In the genomic region with DNA sequence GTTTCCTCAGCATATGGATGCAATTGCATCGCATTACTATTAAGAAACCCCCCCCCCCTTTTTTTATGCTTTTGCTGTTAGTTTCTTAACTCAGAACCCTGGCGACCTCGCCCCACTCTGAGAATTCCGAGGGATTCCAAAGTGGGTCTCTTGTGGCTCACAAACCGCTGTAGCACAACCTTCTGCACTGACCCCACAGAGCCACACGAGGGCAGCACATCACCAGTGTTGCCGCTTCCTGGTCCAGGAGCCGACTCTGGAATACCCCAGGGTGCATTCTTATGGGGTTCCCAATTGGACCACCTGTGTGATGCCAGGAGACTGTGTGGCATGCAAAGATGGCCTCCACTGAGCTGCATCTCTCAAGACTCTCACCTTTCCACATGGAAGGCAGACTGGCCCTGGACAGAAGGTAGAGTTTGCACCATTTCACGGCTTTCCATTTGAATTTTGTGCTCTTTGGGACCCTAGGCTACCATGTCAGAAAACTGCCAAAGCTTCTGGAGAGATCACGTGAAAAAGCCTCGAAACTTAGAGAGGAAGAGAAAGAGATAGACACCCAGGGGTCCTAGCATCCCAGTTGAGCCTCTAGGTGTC, we compare ENCODE assay signal across 9 cellular contexts.
DNase-seq lines count a peak whose midpoint lies in the region; ATAC-seq, FAIRE-seq and TF ChIP-seq lines count a peak whose summit lies in the region.
"Had no signal": no experiment of that assay in that cellular context is flagged by ENCODE, and none has a peak within 500 bp of the region (broad histone marks: within the 10 kb centered on the region; RNA-seq: fewer than 3 reads in every experiment).

No MANE protein-coding gene starts in this region.

- H3K9me3 ChIP-seq in heart left ventricle: no peaks in the 10 kb centered on the region
- H3K9me3 ChIP-seq in K562 (replicated peaks; ENCODE audit: control insufficient read depth, insufficient read depth, low read depth, low read length): no peaks in the 10 kb centered on the region
- peaks cover 0 to 7% of the 10 kb centered on the region in 2 donors for H3K9me3 ChIP-seq in lung (ENCODE audit: control insufficient read depth in 2 of 2, insufficient read depth in 1 of 2, low read length in 1 of 2)
- H3K9me3 ChIP-seq: HAP-1 had no signal

- 20 to 30% (median 25%) methylated on average over 11 of the region's 11 CpGs for WGBS in heart left ventricle, 4 donors
- WGBS in K562 (ENCODE audit: insufficient coverage, low coverage, missing lambda C conversion rate): 0% methylated on average over 11 of the region's 11 CpGs
- WGBS in lung, 2 donors: 27 to 34% methylated on average over 11 of the region's 11 CpGs

- in situ Hi-C loops in K562 (cut with MboI): no loop called here

- H3K9me1 ChIP-seq in K562 (ENCODE audit: control insufficient read depth, insufficient read depth, low read length): no peaks in the 10 kb centered on the region

- TF ChIP-seq CTCF in heart left ventricle (IDR thresholded peaks at IDR 0.05) (peak; percentile 29 to 66 (median 49)), K562 (IDR thresholded peaks at IDR 0.05 in 2 of 3, conservative IDR thresholded peaks at IDR 0.05 in 1 of 3; ENCODE audit: insufficient read depth in 2 of 3, low read depth in 1 of 3, low read length in 3 of 3) (peak; percentile 82 to 84 (median 83)), lung (IDR thresholded peaks at IDR 0.05; ENCODE audit: control extremely low read depth, extremely low read depth) (peak; percentile 27)

- H4K20me1 ChIP-seq in K562 (replicated peaks; ENCODE audit: control insufficient read depth, insufficient read depth, low read length): no peaks in the 10 kb centered on the region

- H3K4me1 ChIP-seq in heart left ventricle (no peaks in the 10 kb centered on the region), K562 (replicated peaks in 1 of 2; ENCODE audit: control insufficient read depth in 2 of 2, insufficient read depth in 2 of 2, low read length in 2 of 2) (no peaks in the 10 kb centered on the region), lung (ENCODE audit: control insufficient read depth in 2 of 2, insufficient read depth in 2 of 2, low read length in 2 of 2) (peaks cover 0 to 1% of the 10 kb centered on the region in 2 donors)
- H3K4me1 ChIP-seq: HAP-1 had no signal

- TF ChIP-seq POLR2A in heart left ventricle (IDR thresholded peaks at IDR 0.05) (no peak), K562 (conservative IDR thresholded peaks at IDR 0.05) (no peak)

- H3K36me3 ChIP-seq in heart left ventricle (no peaks in the 10 kb centered on the region), K562 (ENCODE audit: control insufficient read depth, insufficient read depth, low read length) (no peaks in the 10 kb centered on the region), lung (ENCODE audit: control insufficient read depth in 2 of 2, insufficient read depth in 2 of 2, low read length in 2 of 2) (no peaks in the 10 kb centered on the region)
- H3K36me3 ChIP-seq: HAP-1 had no signal

- ATAC-seq in heart left ventricle (peak in 1 of 4 donors; percentile 48), K562 (peak; percentile 85), lung (ENCODE audit: insufficient read depth, low FRiP score) (no peak)

- no peaks in the 10 kb centered on the region for H3K79me2 ChIP-seq in K562 (ENCODE audit: control insufficient read depth, insufficient read depth, low read length)

- H2AFZ ChIP-seq in K562 (ENCODE audit: low read depth, low read length): no peak overlapping the region

- CTCF ChIA-PET in K562 (lab: Yijun Ruan, JAX; ENCODE audit: low intra/inter-chr PET ratio): interaction anchor here (0.7 to 2.8 kb wide), 5 partner anchors 12 to 636 kb away, joined by 3 to 16 read pairs (median 4); no protein-coding TSS in a partner anchor

- no peak overlapping the region for H3K4me3 ChIP-seq in heart left ventricle
- H3K4me3 ChIP-seq in K562: no peak overlapping the region
- no peak overlapping the region for H3K4me3 ChIP-seq in lung
- H3K4me3 ChIP-seq: HAP-1 had no signal

- H3K27me3 ChIP-seq in heart left ventricle (peaks cover 0 to 45% (median 10%) of the 10 kb centered on the region in 9 donors), K562 (ENCODE audit: control insufficient read depth in 2 of 2, insufficient read depth in 2 of 2, low read length in 2 of 2) (peaks cover 0 to 7% of the 10 kb centered on the region in 2 experiments; a peak in 1 of 5 replicates), lung (ENCODE audit: control insufficient read depth, insufficient read depth) (peaks cover 6% of the 10 kb centered on the region)

- POLR2A ChIA-PET in K562 (lab: Yijun Ruan, JAX): no interaction called here

- TF ChIP-seq RAD21 in K562 (CRISPR knock-in tag; conservative IDR thresholded peaks at IDR 0.05 in 1 of 2, IDR thresholded peaks at IDR 0.05 in 1 of 2): peak; percentile 55 to 71

- H3K4me2 ChIP-seq in K562 (ENCODE audit: insufficient read depth, low read length): no peak overlapping the region

- no peak for TF ChIP-seq EP300 in K562 (IDR thresholded peaks at IDR 0.05; ENCODE audit: low read length)

- no TSS peak for BruUV-seq in K562 (replicated peaks; lab: Mats Ljungman, UMichigan)

- H3K9ac ChIP-seq in K562 (ENCODE audit: insufficient read depth in 1 of 2, low read depth in 2 of 2, low read length in 2 of 2): no peak overlapping the region

- intact Hi-C loops in heart left ventricle (cut with DNase I): loop anchor here in 1 of 10 donors (1.0 kb wide), 1 partner anchor 26 kb away; no protein-coding TSS in a partner anchor
- intact Hi-C loops in cardiac septum (cut with DNase I): loop anchor here (2.0 kb wide), 1 partner anchor 25 kb away; no protein-coding TSS in a partner anchor
- intact Hi-C loops in K562 (cut with micrococcal nuclease): loop anchor here (1.0 kb wide), 1 partner anchor 26 kb away; no protein-coding TSS in a partner anchor

- DNase-seq in heart left ventricle (peak in 1 of 5 donors; percentile 29), cardiac septum (ENCODE audit: low spot score) (no peak), NCI-H2029 treated with DMSO at 0.1 percent for 48 hours (lab: John Stamatoyannopoulos, UW) (peak; percentile 32), K562 (ENCODE audit: extremely low read depth in 1 of 4, low spot score in 3 of 4) (peak; percentile 66 to 75 (median 67)), lung (ENCODE audit: low spot score) (peak; percentile 30), NCI-H1436 treated with DMSO at 0.1 percent for 48 hours (lab: John Stamatoyannopoulos, UW) (no peak), GOT3 (lab: John Stamatoyannopoulos, UW) (no peak), OCI-M2 (lab: John Stamatoyannopoulos, UW; ENCODE audit: unreplicated experiment) (no peak)

- peak; percentile 73 for FAIRE-seq in K562 (lab: Jason Lieb, UNC)

- no peak overlapping the region for H3K27ac ChIP-seq in heart left ventricle
- no peak overlapping the region for H3K27ac ChIP-seq in K562 (ENCODE audit: extremely low read depth, low read depth, low read length)
- no peak overlapping the region for H3K27ac ChIP-seq in lung (ENCODE audit: low read depth in 1 of 2, low read length in 1 of 2)

TF ChIP-seq in K562, 482 proteins besides CTCF, POLR2A, EP300 and RAD21 (continues in another document):
- no peak for TF ChIP-seq THAP7 (CRISPR knock-in tag; IDR thresholded peaks at IDR 0.05)
- TF ChIP-seq XRCC5 (IDR thresholded peaks at IDR 0.05; ENCODE audit: low read depth, low read length): no peak
- no peak for TF ChIP-seq ZFP1 (CRISPR knock-in tag; IDR thresholded peaks at IDR 0.05)
- no peak for TF ChIP-seq MTF1 (CRISPR knock-in tag; IDR thresholded peaks at IDR 0.05; ENCODE audit: borderline replicate concordance)
- TF ChIP-seq NFXL1 (CRISPR knock-in tag; IDR thresholded peaks at IDR 0.05): no peak
- no peak for TF ChIP-seq PHB2 (IDR thresholded peaks at IDR 0.05; ENCODE audit: low read depth)
- no peak for TF ChIP-seq FOXP1 (CRISPR knock-in tag; IDR thresholded peaks at IDR 0.05)
- peak; percentile 33; the same call in 1 of the 2 replicates for TF ChIP-seq ELF1 (tag; IDR thresholded peaks at IDR 0.05)
- TF ChIP-seq STAG1 (CRISPR knock-in tag; IDR thresholded peaks at IDR 0.05; ENCODE audit: borderline replicate concordance): peak; percentile 52; the same call in 1 of the 2 replicates
- no peak for TF ChIP-seq CBX5 (IDR thresholded peaks at IDR 0.05; ENCODE audit: borderline replicate concordance, low read depth)
- TF ChIP-seq POLR2H (tag; IDR thresholded peaks at IDR 0.05; ENCODE audit: low read depth): no peak
- TF ChIP-seq KAT8 (IDR thresholded peaks at IDR 0.05; ENCODE audit: low read depth): no peak
- no peak for TF ChIP-seq MCM7 (IDR thresholded peaks at IDR 0.05)
- no peak for TF ChIP-seq ETV1 (tag; conservative IDR thresholded peaks at IDR 0.05; ENCODE audit: low read depth)
- TF ChIP-seq, protein P1, sequence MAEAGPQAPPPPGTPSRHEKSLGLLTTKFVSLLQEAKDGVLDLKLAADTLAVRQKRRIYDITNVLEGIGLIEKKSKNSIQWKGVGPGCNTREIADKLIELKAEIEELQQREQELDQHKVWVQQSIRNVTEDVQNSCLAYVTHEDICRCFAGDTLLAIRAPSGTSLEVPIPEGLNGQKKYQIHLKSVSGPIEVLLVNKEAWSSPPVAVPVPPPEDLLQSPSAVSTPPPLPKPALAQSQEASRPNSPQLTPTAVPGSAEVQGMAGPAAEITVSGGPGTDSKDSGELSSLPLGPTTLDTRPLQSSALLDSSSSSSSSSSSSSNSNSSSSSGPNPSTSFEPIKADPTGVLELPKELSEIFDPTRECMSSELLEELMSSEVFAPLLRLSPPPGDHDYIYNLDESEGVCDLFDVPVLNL (CRISPR knock-in tag; IDR thresholded peaks at IDR 0.05; ENCODE audit: low read depth): no peak
- no peak for TF ChIP-seq ZNF431 (CRISPR knock-in tag; IDR thresholded peaks at IDR 0.05)
- TF ChIP-seq SMC3 (conservative IDR thresholded peaks at IDR 0.05; ENCODE audit: insufficient read depth, low read depth, low read length): peak; percentile 78
- no peak for TF ChIP-seq ZBTB12 (CRISPR knock-in tag; IDR thresholded peaks at IDR 0.05)

Comparison
In these comparisons a context has a peak if more than half of its experiments do, and no peak if none do; other contexts are left out.
1. DNase-seq: peak in NCI-H2029 treated with DMSO at 0.1 percent for 48 hours (single experiment), K562 (4 of 4) and lung (single experiment); none in cardiac septum (single experiment), NCI-H1436 treated with DMSO at 0.1 percent for 48 hours (single experiment), GOT3 (single experiment) and OCI-M2 (single experiment).
2. CTCF ChIP-seq: peak in every context shown above with its lines; median percentile 83 in K562; 49 in heart left ventricle; 27 in lung.